Comparison of ENCODE assay signal across 6 cellular contexts in the genomic region with DNA sequence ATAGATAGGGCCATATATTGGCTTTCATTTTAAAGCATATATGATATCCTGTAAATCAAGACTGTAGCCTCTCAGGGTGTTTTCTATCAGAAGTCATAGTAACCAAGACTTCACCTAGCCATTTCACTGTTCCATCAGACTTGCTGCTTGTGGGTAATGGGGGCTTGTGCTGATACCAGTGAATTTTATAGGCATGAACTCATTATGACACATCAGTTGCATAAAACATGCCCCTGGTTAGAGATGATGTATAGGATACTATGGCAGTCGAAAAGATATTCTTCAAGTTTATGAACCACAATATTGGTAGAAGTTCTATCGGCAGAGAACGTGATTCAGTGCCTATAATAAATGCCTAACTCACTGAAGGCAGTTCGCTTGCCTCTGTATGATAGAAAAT.
"Had no signal": no experiment of that assay in that cellular context is flagged by ENCODE, and none has a peak within 500 bp of the region (broad histone marks: within the 10 kb centered on the region; RNA-seq: fewer than 3 reads in every experiment).

No MANE protein-coding gene starts in this region.

- ATAC-seq: GM23338, K562 had no signal

- DNase-seq: H9, HCEC 1CT, IMR-90, KG1 had no signal
